Comparison of ENCODE assay signal across 17 cellular contexts in genomic region chr3:129764090-129764489, GRCh38.
"Had no signal": no experiment of that assay in that cellular context is flagged by ENCODE, and none has a peak within 500 bp of the region (broad histone marks: within the 10 kb centered on the region; RNA-seq: fewer than 3 reads in every experiment).

No MANE protein-coding gene starts in this region.

- H3K36me3 ChIP-seq: heart left ventricle, left ventricle myocardium inferior, right atrium auricular region, transverse colon had no signal

- H3K27me3 Mint-ChIP-seq: central memory CD8-positive, alpha-beta T cell; naive thymus-derived CD4-positive, alpha-beta T cell; stimulated activated naive CD8-positive, alpha-beta T cell treated with anti-CD3 and anti-CD28 coated beads, Interleukin-15, Interleukin-2, amounts not matched to agents 100 ng/mL and 50 ng/mL, for 24 hours had no signal

- H3K4me3 Mint-ChIP-seq: central memory CD8-positive, alpha-beta T cell; naive thymus-derived CD4-positive, alpha-beta T cell; stimulated activated effector memory CD8-positive, alpha-beta T cell treated with anti-CD3 and anti-CD28 coated beads, Interleukin-12 subunit alpha, Interleukin-12 subunit beta, amount 100 ng/mL, for 72 hours; stimulated activated naive CD8-positive, alpha-beta T cell treated with anti-CD3 and anti-CD28 coated beads, Interleukin-15, Interleukin-2, amounts not matched to agents 100 ng/mL and 50 ng/mL, for 24 hours had no signal

- ATAC-seq: heart left ventricle; naive thymus-derived CD4-positive, alpha-beta T cell; stimulated activated effector memory CD8-positive, alpha-beta T cell treated with anti-CD3 and anti-CD28 coated beads, Interleukin-12 subunit alpha, Interleukin-12 subunit beta, amount 100 ng/mL, for 72 hours had no signal

- H3K9me3 ChIP-seq: heart left ventricle, left ventricle myocardium inferior, neutrophil, right atrium auricular region, transverse colon had no signal

- H3K9me3 Mint-ChIP-seq: central memory CD8-positive, alpha-beta T cell; stimulated activated effector memory CD8-positive, alpha-beta T cell treated with anti-CD3 and anti-CD28 coated beads, Interleukin-12 subunit alpha, Interleukin-12 subunit beta, amount 100 ng/mL, for 72 hours; stimulated activated naive CD8-positive, alpha-beta T cell treated with anti-CD3 and anti-CD28 coated beads, Interleukin-15, Interleukin-2, amounts not matched to agents 100 ng/mL and 50 ng/mL, for 24 hours had no signal

- H3K4me1 ChIP-seq: right atrium auricular region, transverse colon had no signal

- H3K27me3 ChIP-seq: dorsolateral prefrontal cortex, heart left ventricle, neutrophil, right atrium auricular region, transverse colon had no signal

- H3K4me3 ChIP-seq: dorsolateral prefrontal cortex, heart left ventricle, left ventricle myocardium inferior, lung, right atrium auricular region, transverse colon had no signal

- H3K27ac ChIP-seq: dorsolateral prefrontal cortex, heart left ventricle, left ventricle myocardium inferior, neutrophil, right atrium auricular region, transverse colon had no signal

- H3K36me3 Mint-ChIP-seq: stimulated activated effector memory CD8-positive, alpha-beta T cell treated with anti-CD3 and anti-CD28 coated beads, Interleukin-12 subunit alpha, Interleukin-12 subunit beta, amount 100 ng/mL, for 72 hours had no signal

- H3K27ac Mint-ChIP-seq: naive thymus-derived CD4-positive, alpha-beta T cell; stimulated activated effector memory CD8-positive, alpha-beta T cell treated with anti-CD3 and anti-CD28 coated beads, Interleukin-12 subunit alpha, Interleukin-12 subunit beta, amount 100 ng/mL, for 72 hours; stimulated activated naive CD8-positive, alpha-beta T cell treated with anti-CD3 and anti-CD28 coated beads, Interleukin-15, Interleukin-2, amounts not matched to agents 100 ng/mL and 50 ng/mL, for 24 hours had no signal

- DNase-seq: cortex of kidney; dorsolateral prefrontal cortex; effector CD8-positive, alpha-beta T cell; heart left ventricle; hippocampal formation; left ventricle myocardium inferior; mesendoderm; naive thymus-derived CD4-positive, alpha-beta T cell; stimulated activated CD4-positive, alpha-beta T cell treated with anti-CD3 and anti-CD28 coated beads, Interleukin-4, amount 100 ng/mL, for 1 hour; stimulated activated CD8-positive, alpha-beta memory T cell treated with anti-CD3 and anti-CD28 coated beads, Interleukin-4, amount 100 ng/mL, for 48 hours; transverse colon had no signal
